Comparison of ENCODE assay signal across 17 cellular contexts in the genomic region with DNA sequence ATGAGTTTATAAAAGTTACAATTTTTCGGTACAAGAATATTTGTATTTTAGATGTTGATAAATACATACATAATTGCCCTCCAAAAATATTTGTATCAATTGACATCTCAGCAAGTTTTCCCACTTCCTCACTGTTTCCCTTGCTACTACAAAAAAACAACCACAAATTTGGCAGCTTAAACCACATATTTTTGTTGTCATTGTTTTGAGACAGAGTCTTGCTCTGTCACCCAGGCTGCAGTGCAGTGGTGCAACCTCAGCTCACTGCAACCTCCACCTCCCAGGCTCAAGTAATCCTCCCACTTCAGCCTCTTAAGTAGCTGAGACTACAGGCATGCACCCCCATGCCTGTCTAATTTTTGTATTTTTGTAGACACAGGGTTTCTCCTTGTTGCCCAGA.
A peak's percentile ranks its signal among the peaks of the same experiment; 100 is the strongest.
DNase-seq lines count a peak whose midpoint lies in the region; ATAC-seq, FAIRE-seq and TF ChIP-seq lines count a peak whose summit lies in the region.
"Had no signal": no experiment of that assay in that cellular context is flagged by ENCODE, and none has a peak within 500 bp of the region (broad histone marks: within the 10 kb centered on the region; RNA-seq: fewer than 3 reads in every experiment).

No MANE protein-coding gene starts in this region.

- TF ChIP-seq POLR2A in GM12891 (IDR thresholded peaks at IDR 0.05; ENCODE audit: low read depth, low read length) = no peak

- no peak overlapping the region for H3K4me3 ChIP-seq in BLaER1
- no peak overlapping the region for H3K4me3 ChIP-seq in DND-41 (ENCODE audit: low read depth in 1 of 2, low read length in 2 of 2)
- H3K4me3 ChIP-seq: GM12878, GM23248 had no signal

- no peaks in the 10 kb centered on the region for H3K79me2 ChIP-seq in DND-41 (ENCODE audit: insufficient read depth, low read length)

- H3K36me3 ChIP-seq in BLaER1 (no peaks in the 10 kb centered on the region), DND-41 (ENCODE audit: insufficient read depth, low read length) (no peaks in the 10 kb centered on the region)

- H3K9me3 Mint-ChIP-seq in immature natural killer cell = peaks cover 0 to 9% (median 0%) of the 10 kb centered on the region in 6 donors

- peaks cover 2 to 10% (median 4%) of the 10 kb centered on the region in 3 donors for H3K27me3 Mint-ChIP-seq in immature natural killer cell (ENCODE audit: low read depth in 3 of 3)
- H3K27me3 Mint-ChIP-seq: B cell; CD4-positive, alpha-beta T cell had no signal

- peaks cover 0 to 12% (median 0%) of the 10 kb centered on the region in 3 donors for H3K36me3 Mint-ChIP-seq in immature natural killer cell

- H3K4me1 ChIP-seq in BLaER1 (peaks cover 12% of the 10 kb centered on the region), DND-41 (ENCODE audit: insufficient read depth, low read length) (peaks cover 18% of the 10 kb centered on the region)
- H3K4me1 ChIP-seq: Caco-2 had no signal

- no peak for TF ChIP-seq CTCF in DND-41 (IDR thresholded peaks at IDR 0.05; ENCODE audit: borderline replicate concordance, extremely low read depth, low read length, poor library complexity, severe bottlenecking)

- no peak overlapping the region for H2AFZ ChIP-seq in DND-41 (ENCODE audit: low read depth, low read length)
- H2AFZ ChIP-seq: GM23248 had no signal

- H3K27ac Mint-ChIP-seq in immature natural killer cell = peak overlapping the region in 3 of 6 donors; percentile 32 to 66 (median 41)
- H3K27ac Mint-ChIP-seq: B cell; CD4-positive, alpha-beta T cell had no signal

- FAIRE-seq in GM12891 (lab: Jason Lieb, UNC) = no peak
- FAIRE-seq: D721Med, GM12878, H54 had no signal

- H3K27me3 ChIP-seq in BLaER1 (no peaks in the 10 kb centered on the region), DND-41 (ENCODE audit: insufficient read depth, low read length, poor library complexity) (no peaks in the 10 kb centered on the region)

- DNase-seq in DND-41 (peak; percentile 59), MV-4-11 (lab: John Stamatoyannopoulos, UW) (peak; percentile 86), immature natural killer cell (peak; percentile 34 to 49 (median 46)), GM12891 (ENCODE audit: insufficient read length, low spot score) (no peak)
- DNase-seq: Caco-2; CD4-positive, alpha-beta T cell; DMS79; GM23248; HCEC 1CT had no signal

- no peaks in the 10 kb centered on the region for H3K9me3 ChIP-seq in BLaER1
- no peaks in the 10 kb centered on the region for H3K9me3 ChIP-seq in DND-41 (ENCODE audit: insufficient read depth, low read length, severe bottlenecking)
- H3K9me3 ChIP-seq: Caco-2 had no signal

- ATAC-seq in DND-41 (ENCODE audit: insufficient read depth, low read depth) (peak; percentile 86), SK-N-SH treated with all-trans-retinoic acid at 6 μM for 48 hours (no peak), GM19023 (IDR thresholded peaks at IDR 0.05; ENCODE audit: unreplicated experiment) (no peak)
- ATAC-seq: GM12878 had no signal

- no peak overlapping the region for H3K27ac ChIP-seq in BLaER1
- H3K27ac ChIP-seq in DND-41 (ENCODE audit: low read length) = peak overlapping the region; percentile 55
- H3K27ac ChIP-seq: C4-2B, GM23248 had no signal

- H3K9ac ChIP-seq in BLaER1 = no peak overlapping the region
- H3K9ac ChIP-seq in DND-41 (ENCODE audit: low read depth, low read length) = no peak overlapping the region
- H3K9ac ChIP-seq: GM23248 had no signal

- peak overlapping the region; percentile 44 for H3K4me2 ChIP-seq in BLaER1
- H3K4me2 ChIP-seq in DND-41 (ENCODE audit: insufficient read depth, low read length) = no peak overlapping the region

- peak overlapping the region; percentile 36 to 72 (median 56) for H3K4me3 Mint-ChIP-seq in immature natural killer cell
- H3K4me3 Mint-ChIP-seq: B cell; CD4-positive, alpha-beta T cell had no signal

- H3K4me1 Mint-ChIP-seq in immature natural killer cell = peaks cover 22 to 28% of the 10 kb centered on the region in 2 donors
- H3K4me1 Mint-ChIP-seq: B cell had no signal

- H4K20me1 ChIP-seq in BLaER1 (no peaks in the 10 kb centered on the region), DND-41 (ENCODE audit: insufficient read depth, low read length) (no peaks in the 10 kb centered on the region)

TF ChIP-seq in GM12891, 5 proteins besides CTCF, POLR2A, EP300 and RAD21:
- TF ChIP-seq PAX5 (IDR thresholded peaks at IDR 0.05; ENCODE audit: insufficient read depth, low read length, severe bottlenecking) (no peak), POLR2AphosphoS5 (IDR thresholded peaks at IDR 0.05; ENCODE audit: low read depth, low read length) (no peak), SPI1 (IDR thresholded peaks at IDR 0.05; ENCODE audit: low read depth, low read length) (no peak), TAF1 (IDR thresholded peaks at IDR 0.05; ENCODE audit: low read depth, low read length) (no peak), POU2F2 (IDR thresholded peaks at IDR 0.05; ENCODE audit: low read depth, low read length) (no peak)

TF ChIP-seq in SK-N-SH treated with all-trans-retinoic acid at 6 μM for 48 hours, 23 proteins besides CTCF, POLR2A, EP300 and RAD21:
- no peak for TF ChIP-seq RARB (CRISPR knock-in tag; IDR thresholded peaks at IDR 0.05)
- TF ChIP-seq ZNF8 (CRISPR knock-in tag; IDR thresholded peaks at IDR 0.05) = no peak
- no peak for TF ChIP-seq PPARA (CRISPR knock-in tag; IDR thresholded peaks at IDR 0.05; ENCODE audit: borderline replicate concordance)
- TF ChIP-seq ZC3H10 (CRISPR knock-in tag; IDR thresholded peaks at IDR 0.05) = no peak
- TF ChIP-seq ZFP30 (CRISPR knock-in tag; IDR thresholded peaks at IDR 0.05) = no peak
- TF ChIP-seq TOX (CRISPR knock-in tag; IDR thresholded peaks at IDR 0.05; ENCODE audit: borderline replicate concordance) = no peak
- TF ChIP-seq, protein P1, sequence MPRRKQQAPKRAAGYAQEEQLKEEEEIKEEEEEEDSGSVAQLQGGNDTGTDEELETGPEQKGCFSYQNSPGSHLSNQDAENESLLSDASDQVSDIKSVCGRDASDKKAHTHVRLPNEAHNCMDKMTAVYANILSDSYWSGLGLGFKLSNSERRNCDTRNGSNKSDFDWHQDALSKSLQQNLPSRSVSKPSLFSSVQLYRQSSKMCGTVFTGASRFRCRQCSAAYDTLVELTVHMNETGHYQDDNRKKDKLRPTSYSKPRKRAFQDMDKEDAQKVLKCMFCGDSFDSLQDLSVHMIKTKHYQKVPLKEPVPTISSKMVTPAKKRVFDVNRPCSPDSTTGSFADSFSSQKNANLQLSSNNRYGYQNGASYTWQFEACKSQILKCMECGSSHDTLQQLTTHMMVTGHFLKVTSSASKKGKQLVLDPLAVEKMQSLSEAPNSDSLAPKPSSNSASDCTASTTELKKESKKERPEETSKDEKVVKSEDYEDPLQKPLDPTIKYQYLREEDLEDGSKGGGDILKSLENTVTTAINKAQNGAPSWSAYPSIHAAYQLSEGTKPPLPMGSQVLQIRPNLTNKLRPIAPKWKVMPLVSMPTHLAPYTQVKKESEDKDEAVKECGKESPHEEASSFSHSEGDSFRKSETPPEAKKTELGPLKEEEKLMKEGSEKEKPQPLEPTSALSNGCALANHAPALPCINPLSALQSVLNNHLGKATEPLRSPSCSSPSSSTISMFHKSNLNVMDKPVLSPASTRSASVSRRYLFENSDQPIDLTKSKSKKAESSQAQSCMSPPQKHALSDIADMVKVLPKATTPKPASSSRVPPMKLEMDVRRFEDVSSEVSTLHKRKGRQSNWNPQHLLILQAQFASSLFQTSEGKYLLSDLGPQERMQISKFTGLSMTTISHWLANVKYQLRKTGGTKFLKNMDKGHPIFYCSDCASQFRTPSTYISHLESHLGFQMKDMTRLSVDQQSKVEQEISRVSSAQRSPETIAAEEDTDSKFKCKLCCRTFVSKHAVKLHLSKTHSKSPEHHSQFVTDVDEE (CRISPR knock-in tag; IDR thresholded peaks at IDR 0.05) = no peak
- TF ChIP-seq CSDC2 (CRISPR knock-in tag; IDR thresholded peaks at IDR 0.05) = no peak
- TF ChIP-seq BACH2 (CRISPR knock-in tag; IDR thresholded peaks at IDR 0.05; ENCODE audit: borderline replicate concordance) = no peak
- TF ChIP-seq GLIS3 (CRISPR knock-in tag; IDR thresholded peaks at IDR 0.05) = no peak
- TF ChIP-seq ZFP3 (CRISPR knock-in tag; IDR thresholded peaks at IDR 0.05) = no peak
- no peak for TF ChIP-seq ARNTL (CRISPR knock-in tag; IDR thresholded peaks at IDR 0.05; ENCODE audit: borderline replicate concordance, low read depth)
- TF ChIP-seq ZNF565 (CRISPR knock-in tag; conservative IDR thresholded peaks at IDR 0.05; ENCODE audit: low read depth) = no peak
- TF ChIP-seq, protein P2, sequence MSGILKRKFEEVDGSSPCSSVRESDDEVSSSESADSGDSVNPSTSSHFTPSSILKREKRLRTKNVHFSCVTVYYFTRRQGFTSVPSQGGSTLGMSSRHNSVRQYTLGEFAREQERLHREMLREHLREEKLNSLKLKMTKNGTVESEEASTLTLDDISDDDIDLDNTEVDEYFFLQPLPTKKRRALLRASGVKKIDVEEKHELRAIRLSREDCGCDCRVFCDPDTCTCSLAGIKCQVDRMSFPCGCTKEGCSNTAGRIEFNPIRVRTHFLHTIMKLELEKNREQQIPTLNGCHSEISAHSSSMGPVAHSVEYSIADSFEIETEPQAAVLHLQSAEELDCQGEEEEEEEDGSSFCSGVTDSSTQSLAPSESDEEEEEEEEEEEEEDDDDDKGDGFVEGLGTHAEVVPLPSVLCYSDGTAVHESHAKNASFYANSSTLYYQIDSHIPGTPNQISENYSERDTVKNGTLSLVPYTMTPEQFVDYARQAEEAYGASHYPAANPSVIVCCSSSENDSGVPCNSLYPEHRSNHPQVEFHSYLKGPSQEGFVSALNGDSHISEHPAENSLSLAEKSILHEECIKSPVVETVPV (CRISPR knock-in tag; IDR thresholded peaks at IDR 0.05) = no peak
- TF ChIP-seq ESRRG (CRISPR knock-in tag; IDR thresholded peaks at IDR 0.05) = no peak
